In genomic region chr3:71060536-71060935, GRCh38 we compare ENCODE assay signal across 1 cellular context.
A peak's percentile ranks its signal among the peaks of the same experiment; 100 is the strongest.
TF ChIP-seq lines count a peak whose summit lies in the region.

No MANE protein-coding gene starts in this region.

TF ChIP-seq in HepG2, 621 proteins besides CTCF, POLR2A, EP300 and RAD21 (continued from another document and continues in another):
- TF ChIP-seq ZBED4 (CRISPR knock-in tag; IDR thresholded peaks at IDR 0.05; ENCODE audit: borderline replicate concordance) (no peak), ZBTB4 (CRISPR knock-in tag; IDR thresholded peaks at IDR 0.05; ENCODE audit: borderline replicate concordance) (no peak), MXI1 (IDR thresholded peaks at IDR 0.05; ENCODE audit: borderline replicate concordance, low read depth, low read length) (no peak), ZXDC (CRISPR knock-in tag; IDR thresholded peaks at IDR 0.05) (no peak), ZNF33B (CRISPR knock-in tag; IDR thresholded peaks at IDR 0.05) (no peak), ZNF276 (CRISPR knock-in tag; IDR thresholded peaks at IDR 0.05; ENCODE audit: low read depth) (no peak), ZNF558 (CRISPR knock-in tag; IDR thresholded peaks at IDR 0.05; ENCODE audit: borderline replicate concordance) (no peak), NR1H2 (CRISPR knock-in tag; IDR thresholded peaks at IDR 0.05; ENCODE audit: borderline replicate concordance, low read depth) (no peak), SSRP1 (CRISPR knock-in tag; IDR thresholded peaks at IDR 0.05) (no peak), DNMT1 (CRISPR knock-in tag; IDR thresholded peaks at IDR 0.05) (no peak), FOXK2 (IDR thresholded peaks at IDR 0.05) (no peak), ETV6 (CRISPR knock-in tag; conservative IDR thresholded peaks at IDR 0.05) (no peak), TP53 (CRISPR knock-in tag; conservative IDR thresholded peaks at IDR 0.05) (no peak), ZNF737 (CRISPR knock-in tag; IDR thresholded peaks at IDR 0.05; ENCODE audit: borderline replicate concordance) (no peak), ZFP41 (CRISPR knock-in tag; IDR thresholded peaks at IDR 0.05; ENCODE audit: borderline replicate concordance) (no peak), CAMTA2 (CRISPR knock-in tag; IDR thresholded peaks at IDR 0.05; ENCODE audit: borderline replicate concordance) (no peak), MBNL3 (CRISPR knock-in tag; conservative IDR thresholded peaks at IDR 0.05) (no peak), ZNF839 (CRISPR knock-in tag; IDR thresholded peaks at IDR 0.05; ENCODE audit: borderline replicate concordance) (no peak), DNMT3B (CRISPR knock-in tag; conservative IDR thresholded peaks at IDR 0.05) (no peak), HMG20B (CRISPR knock-in tag; conservative IDR thresholded peaks at IDR 0.05) (peak; percentile 76), TBP (CRISPR knock-in tag; IDR thresholded peaks at IDR 0.05) (no peak), MED8 (CRISPR knock-in tag; IDR thresholded peaks at IDR 0.05; ENCODE audit: insufficient replicate concordance) (no peak), ZSCAN22 (CRISPR knock-in tag; IDR thresholded peaks at IDR 0.05) (no peak), SALL1 (CRISPR knock-in tag; IDR thresholded peaks at IDR 0.05) (no peak), ZC3H13 (CRISPR knock-in tag; IDR thresholded peaks at IDR 0.05) (no peak), ZNF546 (CRISPR knock-in tag; conservative IDR thresholded peaks at IDR 0.05) (no peak), SRY (CRISPR knock-in tag; IDR thresholded peaks at IDR 0.05) (no peak), ZEB1 (IDR thresholded peaks at IDR 0.05; ENCODE audit: insufficient replicate concordance, low read depth) (no peak), ZNF251 (CRISPR knock-in tag; IDR thresholded peaks at IDR 0.05) (no peak), FOXC1 (CRISPR knock-in tag; IDR thresholded peaks at IDR 0.05; ENCODE audit: borderline replicate concordance) (no peak), ZNF431 (CRISPR knock-in tag; IDR thresholded peaks at IDR 0.05; ENCODE audit: borderline replicate concordance, low read depth) (no peak), ZNF274 (CRISPR knock-in tag; IDR thresholded peaks at IDR 0.05) (no peak), AHR (CRISPR knock-in tag; IDR thresholded peaks at IDR 0.05) (no peak), ZNF335 (CRISPR knock-in tag; IDR thresholded peaks at IDR 0.05) (no peak), DR1 (CRISPR knock-in tag; IDR thresholded peaks at IDR 0.05) (no peak), ATRX (CRISPR knock-in tag; IDR thresholded peaks at IDR 0.05; ENCODE audit: borderline replicate concordance) (no peak), ZNF670 (CRISPR knock-in tag; IDR thresholded peaks at IDR 0.05; ENCODE audit: borderline replicate concordance) (no peak), ZSCAN29 (CRISPR knock-in tag; conservative IDR thresholded peaks at IDR 0.05) (no peak), REST (IDR thresholded peaks at IDR 0.05; ENCODE audit: borderline replicate concordance in 1 of 2, low read depth in 1 of 2, low read length in 2 of 2) (0 out of 4 replicates have a peak, but pooled peaks of 1 of the 2 experiments have one; percentile 31), ZNF513 (CRISPR knock-in tag; conservative IDR thresholded peaks at IDR 0.05) (no peak), CEBPG (CRISPR knock-in tag; IDR thresholded peaks at IDR 0.05) (peak; percentile 64), ATAD3A (CRISPR knock-in tag; IDR thresholded peaks at IDR 0.05) (no peak), REXO4 (CRISPR knock-in tag; IDR thresholded peaks at IDR 0.05; ENCODE audit: borderline replicate concordance) (no peak), AKAP8 (CRISPR knock-in tag; IDR thresholded peaks at IDR 0.05) (no peak), NFE2L2 (IDR thresholded peaks at IDR 0.05; ENCODE audit: low read length) (peak; percentile 28; the same call in 1 of the 2 replicates), ZNF770 (CRISPR knock-in tag; IDR thresholded peaks at IDR 0.05) (no peak), ZNF563 (CRISPR knock-in tag; IDR thresholded peaks at IDR 0.05) (no peak), MAX (IDR thresholded peaks at IDR 0.05) (no peak), MTF1 (CRISPR knock-in tag; IDR thresholded peaks at IDR 0.05) (no peak), CHD2 (IDR thresholded peaks at IDR 0.05; ENCODE audit: low read depth, low read length) (no peak), ATM (IDR thresholded peaks at IDR 0.05; ENCODE audit: borderline replicate concordance) (no peak), ARHGAP35 (CRISPR knock-in tag; IDR thresholded peaks at IDR 0.05; ENCODE audit: borderline replicate concordance) (no peak)
